In genomic region chr16:2904100-2904921, GRCh38 we compare ENCODE assay signal across 1 cellular context.
TF ChIP-seq lines count a peak whose summit lies in the region.

No MANE protein-coding gene starts in this region.

TF ChIP-seq in K562, 482 proteins besides CTCF, POLR2A, EP300 and RAD21 (continued from another document and continues in another):
- no peak for TF ChIP-seq MBD1 (CRISPR knock-in tag; IDR thresholded peaks at IDR 0.05)
- no peak for TF ChIP-seq RBM39 (optimal IDR thresholded peaks at IDR 0.05; ENCODE audit: low read depth, low read length)
- no peak for TF ChIP-seq MCM3 (IDR thresholded peaks at IDR 0.05)
- no peak for TF ChIP-seq TRIM24 (IDR thresholded peaks at IDR 0.05)
- TF ChIP-seq TCF7 (IDR thresholded peaks at IDR 0.05; ENCODE audit: borderline replicate concordance): no peak
- no peak for TF ChIP-seq ZNF561 (CRISPR knock-in tag; conservative IDR thresholded peaks at IDR 0.05)
- TF ChIP-seq CBX3 (IDR thresholded peaks at IDR 0.05; ENCODE audit: borderline replicate concordance in 1 of 2, low read length in 2 of 2): peak in 1 of 2 experiments; percentile 46; a peak in 1 of 3 replicates
- no peak for TF ChIP-seq FOXK2 (conservative IDR thresholded peaks at IDR 0.05 in 1 of 2, IDR thresholded peaks at IDR 0.05 in 1 of 2; ENCODE audit: low read depth in 2 of 2)
- TF ChIP-seq CUX1 (CRISPR knock-in tag; IDR thresholded peaks at IDR 0.05): no peak
- no peak for TF ChIP-seq FOXA1 (IDR thresholded peaks at IDR 0.05; ENCODE audit: borderline replicate concordance)
- no peak for TF ChIP-seq IRF9 (tag; IDR thresholded peaks at IDR 0.05)
- TF ChIP-seq SOX6 (IDR thresholded peaks at IDR 0.05): peak; percentile 14; the same call in 1 of the 2 replicates
- TF ChIP-seq ZNF140 (CRISPR knock-in tag; IDR thresholded peaks at IDR 0.05): no peak
- TF ChIP-seq SMARCB1 (IDR thresholded peaks at IDR 0.05; ENCODE audit: insufficient read length, low read depth): no peak
- peak; percentile 65 for TF ChIP-seq SMC3 (conservative IDR thresholded peaks at IDR 0.05; ENCODE audit: insufficient read depth, low read depth, low read length)
- TF ChIP-seq PTRF (tag; IDR thresholded peaks at IDR 0.05): no peak
- TF ChIP-seq E2F8 (IDR thresholded peaks at IDR 0.05; ENCODE audit: low read depth, partially characterized antibody): peak; percentile 36
- no peak for TF ChIP-seq GMEB1 (CRISPR knock-in tag; IDR thresholded peaks at IDR 0.05)
- no peak for TF ChIP-seq RFX5 (IDR thresholded peaks at IDR 0.05; ENCODE audit: low read depth, low read length)
- TF ChIP-seq CEBPZ (IDR thresholded peaks at IDR 0.05; ENCODE audit: borderline replicate concordance, low read depth, low read length): no peak
- no peak for TF ChIP-seq RBM17 (IDR thresholded peaks at IDR 0.05; ENCODE audit: borderline replicate concordance, low read depth, low read length)
- TF ChIP-seq ZFP91 (CRISPR knock-in tag; IDR thresholded peaks at IDR 0.05): no peak
- TF ChIP-seq EHMT2 (IDR thresholded peaks at IDR 0.05): no peak
- no peak for TF ChIP-seq ZNF445 (CRISPR knock-in tag; IDR thresholded peaks at IDR 0.05; ENCODE audit: low read depth)
- TF ChIP-seq POLR2B (IDR thresholded peaks at IDR 0.05; ENCODE audit: low read depth, partially characterized antibody): peak; percentile 19
- no peak for TF ChIP-seq STAT6 (CRISPR knock-in tag; IDR thresholded peaks at IDR 0.05)
- no peak for TF ChIP-seq SLC30A9 (CRISPR knock-in tag; IDR thresholded peaks at IDR 0.05)
- 0 out of 4 replicates have a peak, but pooled peaks of 1 of the 2 experiments have one; percentile 29 for TF ChIP-seq RCOR1 (IDR thresholded peaks at IDR 0.05; ENCODE audit: borderline replicate concordance in 1 of 2, low read depth in 2 of 2, low read length in 2 of 2)
- TF ChIP-seq PML (IDR thresholded peaks at IDR 0.05; ENCODE audit: low read length): peak; percentile 73
- TF ChIP-seq DIDO1 (tag; IDR thresholded peaks at IDR 0.05; ENCODE audit: low read depth): no peak
- no peak for TF ChIP-seq MTF1 (CRISPR knock-in tag; IDR thresholded peaks at IDR 0.05; ENCODE audit: borderline replicate concordance)
- no peak for TF ChIP-seq CAMTA2 (CRISPR knock-in tag; conservative IDR thresholded peaks at IDR 0.05)
- TF ChIP-seq ZNF408 (CRISPR knock-in tag; IDR thresholded peaks at IDR 0.05; ENCODE audit: low read depth): no peak
- no peak for TF ChIP-seq MECOM (CRISPR knock-in tag; IDR thresholded peaks at IDR 0.05)
- no peak for TF ChIP-seq ZKSCAN8 (CRISPR knock-in tag; IDR thresholded peaks at IDR 0.05)
- TF ChIP-seq ZFPM2 (CRISPR knock-in tag; IDR thresholded peaks at IDR 0.05): no peak
- no peak for TF ChIP-seq NR0B1 (IDR thresholded peaks at IDR 0.05; ENCODE audit: partially characterized antibody)
- no peak for TF ChIP-seq TBL1XR1 (IDR thresholded peaks at IDR 0.05; ENCODE audit: low read length in 2 of 2)
